ENCODE assay signal across 8 cellular contexts in genomic region chr1:1746566-1746909, GRCh38. TPM values are rescaled to one million over a fixed set of nuclear protein-coding genes. Genes with fewer than 3 reads are reported as not detected.
DNase-seq lines count a peak whose midpoint lies in the region; ATAC-seq and TF ChIP-seq lines count a peak whose summit lies in the region.
"Not testable (repeated sequence)": the region's sequence is repeated elsewhere in the genome, so short reads cannot be mapped to it uniquely, and the experiment has no call there.

No MANE protein-coding gene starts in this region.

- CTCF ChIA-PET in activated B cell treated with CpG ODN at 0.5 μM for 24 hours (lab: Charles Lee): interaction anchor here (0.9 kb wide), 1 partner anchor 159 kb away, joined by 4 read pairs; no protein-coding TSS in a partner anchor

- POLR2A ChIA-PET in activated B cell treated with CpG ODN at 0.5 μM for 24 hours (lab: Charles Lee): interaction anchor here (0.6 to 1.0 kb wide), 5 partner anchors 22 to 342 kb away, joined by 3 to 10 read pairs (median 4); partner anchors contain the start of gene CDK11A

- peak overlapping the region; percentile 90 for H3K27ac ChIP-seq in CD4-positive, CD25-positive, alpha-beta regulatory T cell (ENCODE audit: insufficient read depth, low read length, poor library complexity, severe bottlenecking)
- H3K27ac ChIP-seq in dorsolateral prefrontal cortex (peak overlapping the region in 32 of 59 donors; percentile 57 to 99 (median 92)), lower lobe of right lung (peak overlapping the region; percentile 90), skin epidermis (peak overlapping the region in 13 of 21 experiments; percentile 80 to 99 (median 89))

- not testable (repeated sequence) for H3K9me3 ChIP-seq in CD4-positive, CD25-positive, alpha-beta regulatory T cell (ENCODE audit: control insufficient read depth in 2 of 2, low read length in 2 of 2); lower lobe of right lung

- intact Hi-C loops in activated B cell treated with CpG ODN at 0.5 μM for 24 hours (cut with micrococcal nuclease); dorsolateral prefrontal cortex (cut with DNase I); lower lobe of right lung (cut with DNase I): not testable (repeated sequence)

- peaks cover 4 to 15% (median 5%) of the 10 kb centered on the region in 4 donors for H3K4me1 Mint-ChIP-seq in CD4-positive, CD25-positive, alpha-beta regulatory T cell
- not testable (repeated sequence) for H3K4me1 Mint-ChIP-seq in activated B cell treated with CpG ODN at 0.5 μM for 24 hours

- H3K4me3 Mint-ChIP-seq in CD4-positive, CD25-positive, alpha-beta regulatory T cell: peak overlapping the region in 3 of 4 donors; percentile 61 to 80 (median 64)
- H3K4me3 Mint-ChIP-seq in activated B cell treated with CpG ODN at 0.5 μM for 24 hours: peak overlapping the region; percentile 79

- TF ChIP-seq CTCF in activated B cell treated with CpG ODN at 0.5 μM for 24 hours (IDR thresholded peaks at IDR 0.05); dorsolateral prefrontal cortex (IDR thresholded peaks at IDR 0.05 in 54 of 56, conservative IDR thresholded peaks at IDR 0.05 in 2 of 56; ENCODE audit: low read depth in 1 of 56, partially characterized antibody in 56 of 56); lower lobe of right lung (IDR thresholded peaks at IDR 0.05): not testable (repeated sequence)

- not testable (repeated sequence) for H3K36me3 ChIP-seq in CD4-positive, CD25-positive, alpha-beta regulatory T cell (ENCODE audit: control insufficient read depth, insufficient read depth, low read length); lower lobe of right lung

- not testable (repeated sequence) for H3K27me3 ChIP-seq in CD4-positive, CD25-positive, alpha-beta regulatory T cell (ENCODE audit: control insufficient read depth, insufficient read depth, low read length); dorsolateral prefrontal cortex; lower lobe of right lung (ENCODE audit: low read depth)

- peak; percentile 71 to 77 for ATAC-seq in CD4-positive, CD25-positive, alpha-beta regulatory T cell (ENCODE audit: low read depth in 2 of 2)
- ATAC-seq in GM19397 (IDR thresholded peaks at IDR 0.05; ENCODE audit: unreplicated experiment) (peak; percentile 69), HG02763 (IDR thresholded peaks at IDR 0.05; ENCODE audit: unreplicated experiment) (peak; percentile 82), HG03521 (IDR thresholded peaks at IDR 0.05; ENCODE audit: unreplicated experiment) (peak; percentile 74), activated B cell treated with CpG ODN at 0.5 μM for 24 hours (ENCODE audit: low read depth) (peak; percentile 79), lower lobe of right lung (peak; percentile 95)

- peak overlapping the region in 1 of 3 donors; percentile 99 for H3K27ac Mint-ChIP-seq in CD4-positive, CD25-positive, alpha-beta regulatory T cell
- peak overlapping the region; percentile 93 for H3K27ac Mint-ChIP-seq in activated B cell treated with CpG ODN at 0.5 μM for 24 hours

- H3K27me3 Mint-ChIP-seq in CD4-positive, CD25-positive, alpha-beta regulatory T cell; activated B cell treated with CpG ODN at 0.5 μM for 24 hours: not testable (repeated sequence)

- not testable (repeated sequence) for H3K36me3 Mint-ChIP-seq in CD4-positive, CD25-positive, alpha-beta regulatory T cell; activated B cell treated with CpG ODN at 0.5 μM for 24 hours (ENCODE audit: low read depth)

- H3K4me3 ChIP-seq in CD4-positive, CD25-positive, alpha-beta regulatory T cell (ENCODE audit: low read depth, low read length): not testable (repeated sequence)
- H3K4me3 ChIP-seq in dorsolateral prefrontal cortex (peak overlapping the region in 36 of 59 donors; percentile 28 to 71 (median 50)), lower lobe of right lung (peak overlapping the region; percentile 56), skin epidermis (peak overlapping the region in 2 of 7 experiments; percentile 37 to 41)

- DNase-seq in CD4-positive, CD25-positive, alpha-beta regulatory T cell; activated B cell treated with CpG ODN at 0.5 μM for 24 hours; dorsolateral prefrontal cortex; lower lobe of right lung: not testable (repeated sequence)

- H3K9me3 Mint-ChIP-seq in CD4-positive, CD25-positive, alpha-beta regulatory T cell; activated B cell treated with CpG ODN at 0.5 μM for 24 hours: not testable (repeated sequence)

- H3K4me1 ChIP-seq in CD4-positive, CD25-positive, alpha-beta regulatory T cell (ENCODE audit: control insufficient read depth, insufficient read depth, low read length, poor library complexity, severe bottlenecking); lower lobe of right lung: not testable (repeated sequence)

RNA-seq across cellular contexts. Expression of gene CDK11A, which starts 22.4 kb away (rescaled TPM):
- total RNA-seq in CD4-positive, CD25-positive, alpha-beta regulatory T cell: 212 TPM
- polyA plus RNA-seq in CD4-positive, CD25-positive, alpha-beta regulatory T cell: 10 to 100 TPM; 10.2 to 30.4 (median 15.3) TPM
- 48.6 and 58.9 TPM in 2 replicates for total RNA-seq in activated B cell treated with CpG ODN at 0.5 μM for 24 hours
- 10 to 100 TPM; 17.9 to 87.7 (median 40.9) TPM for total RNA-seq in dorsolateral prefrontal cortex
- total RNA-seq in lower lobe of right lung: 56.1 TPM

RNA-seq across cellular contexts. Expression of gene NADK, which starts 31.7 kb away (rescaled TPM):
- total RNA-seq in CD4-positive, CD25-positive, alpha-beta regulatory T cell: 52.6 TPM
- polyA plus RNA-seq in CD4-positive, CD25-positive, alpha-beta regulatory T cell: 10 to 100 TPM; 18.7 to 27.1 (median 21.2) TPM
- 106 and 122 TPM in 2 replicates for total RNA-seq in activated B cell treated with CpG ODN at 0.5 μM for 24 hours
- 10 to 100 TPM; 37.6 to 88.4 (median 49.0) TPM for total RNA-seq in dorsolateral prefrontal cortex
- 133 TPM for total RNA-seq in lower lobe of right lung

RNA-seq across cellular contexts. Expression of gene SLC35E2B, which starts 53.9 kb away (rescaled TPM):
- total RNA-seq in CD4-positive, CD25-positive, alpha-beta regulatory T cell: 77.6 TPM
- 10 to 100 TPM; 25.8 to 32.0 (median 30.6) TPM for polyA plus RNA-seq in CD4-positive, CD25-positive, alpha-beta regulatory T cell
- total RNA-seq in activated B cell treated with CpG ODN at 0.5 μM for 24 hours (47.6 and 54.7 TPM in 2 replicates), dorsolateral prefrontal cortex (100 to 1,000 TPM in 15 of 120 experiments, 10 to 100 TPM in 105; 48.2 to 137 (median 82.2) TPM), lower lobe of right lung (52.7 TPM)
